ENCODE assay signal across 12 cellular contexts in the genomic region with DNA sequence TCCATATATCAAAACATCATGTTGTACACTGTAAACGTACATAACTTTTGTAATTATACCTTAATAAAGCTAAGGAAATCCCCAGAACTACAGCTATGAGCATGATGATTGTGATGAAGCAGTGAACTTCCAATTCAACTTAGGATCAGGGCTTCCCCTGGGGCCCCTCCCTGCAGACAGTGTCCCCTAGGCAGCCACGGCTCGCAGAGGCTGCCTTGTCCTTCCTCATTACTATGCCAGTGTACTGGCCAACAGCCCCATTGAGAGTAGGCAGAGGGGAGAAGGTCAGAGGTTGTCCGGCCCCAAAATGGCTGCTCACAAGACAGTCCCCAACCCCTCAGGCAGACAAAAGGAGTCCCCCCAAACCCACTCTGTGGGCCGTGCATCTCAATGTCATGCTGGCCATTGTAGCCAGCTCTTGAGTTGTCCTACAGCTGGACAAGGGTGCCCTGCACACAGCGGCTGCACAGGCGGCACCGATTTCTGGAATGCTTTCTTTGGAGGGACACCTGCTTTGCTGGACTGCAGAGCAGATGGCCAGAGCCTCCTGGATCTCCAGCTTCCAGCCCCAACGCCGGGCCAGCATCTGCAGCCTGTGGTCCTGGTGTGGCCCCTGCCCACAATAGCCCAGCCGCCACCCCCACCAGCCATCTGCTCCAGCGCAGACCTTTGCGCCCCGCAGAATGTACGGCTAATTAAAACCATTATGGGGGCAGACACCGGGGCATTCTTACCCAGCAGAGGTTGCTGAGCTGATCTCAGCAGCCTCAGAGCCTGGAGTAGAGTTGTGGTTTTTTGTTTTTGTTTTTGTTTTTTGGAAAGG. TPM values are rescaled to one million over a fixed set of nuclear protein-coding genes. Genes with fewer than 3 reads are reported as not detected.
DNase-seq lines count a peak whose midpoint lies in the region; ATAC-seq, FAIRE-seq and TF ChIP-seq lines count a peak whose summit lies in the region.
"Had no signal": no experiment of that assay in that cellular context is flagged by ENCODE, and none has a peak within 500 bp of the region (broad histone marks: within the 10 kb centered on the region; RNA-seq: fewer than 3 reads in every experiment).

No MANE protein-coding gene starts in this region.

- H3K79me2 ChIP-seq in Loucy (ENCODE audit: insufficient read depth, low read length) = no peaks in the 10 kb centered on the region

- peaks cover 10% of the 10 kb centered on the region for H3K36me3 ChIP-seq in CD4-positive, CD25-positive, alpha-beta regulatory T cell (ENCODE audit: control insufficient read depth, insufficient read depth, low read length)
- peaks cover 38% of the 10 kb centered on the region for H3K36me3 ChIP-seq in Loucy (ENCODE audit: insufficient read depth, low read length)
- H3K36me3 ChIP-seq in pancreas = no peaks in the 10 kb centered on the region

- no peak for ATAC-seq in CD4-positive, CD25-positive, alpha-beta regulatory T cell (ENCODE audit: low read depth in 2 of 2)
- ATAC-seq in naive B cell (ENCODE audit: low read depth in 2 of 2) (no peak), pancreas (no peak), HG03520 (IDR thresholded peaks at IDR 0.05; ENCODE audit: unreplicated experiment) (no peak)
- ATAC-seq: gastroesophageal sphincter had no signal

- peaks cover 13% of the 10 kb centered on the region for H3K36me3 Mint-ChIP-seq in CD4-positive, CD25-positive, alpha-beta regulatory T cell
- H3K36me3 Mint-ChIP-seq in naive B cell = peaks cover 8 to 10% of the 10 kb centered on the region in 2 donors

- H3K27me3 Mint-ChIP-seq in CD4-positive, CD25-positive, alpha-beta regulatory T cell = peaks cover 4% of the 10 kb centered on the region
- H3K27me3 Mint-ChIP-seq in naive B cell = no peaks in the 10 kb centered on the region
- H3K27me3 Mint-ChIP-seq: type B pancreatic cell had no signal

- no peak overlapping the region for H2AFZ ChIP-seq in Loucy (ENCODE audit: low read length)

- H3K4me2 ChIP-seq in Loucy (ENCODE audit: low read depth, low read length, poor library complexity, severe bottlenecking) = peak overlapping the region; percentile 45

- H3K27ac Mint-ChIP-seq in CD4-positive, CD25-positive, alpha-beta regulatory T cell = peak overlapping the region; percentile 94 to 96 (median 96)
- H3K27ac Mint-ChIP-seq in naive B cell = peak overlapping the region; percentile 44 to 87 (median 60)
- H3K27ac Mint-ChIP-seq: type B pancreatic cell had no signal

- TF ChIP-seq CTCF in Loucy (conservative IDR thresholded peaks at IDR 0.05; ENCODE audit: low read length) (no peak), pancreas (IDR thresholded peaks at IDR 0.05) (no peak)

- H3F3A ChIP-seq in Loucy (ENCODE audit: low read depth) = no peaks in the 10 kb centered on the region; the same call in 1 of the 2 replicates

- H3K4me3 Mint-ChIP-seq in CD4-positive, CD25-positive, alpha-beta regulatory T cell = peak overlapping the region; percentile 9 to 73 (median 42)
- peak overlapping the region in 7 of 8 donors; percentile 42 to 87 (median 70) for H3K4me3 Mint-ChIP-seq in naive B cell
- H3K4me3 Mint-ChIP-seq: type B pancreatic cell had no signal

- no peaks in the 10 kb centered on the region for H3K9me3 Mint-ChIP-seq in CD4-positive, CD25-positive, alpha-beta regulatory T cell
- H3K9me3 Mint-ChIP-seq in naive B cell = no peaks in the 10 kb centered on the region
- H3K9me3 Mint-ChIP-seq: type B pancreatic cell had no signal

- no peaks in the 10 kb centered on the region for H3K9me3 ChIP-seq in CD4-positive, CD25-positive, alpha-beta regulatory T cell (ENCODE audit: control insufficient read depth in 2 of 2, low read length in 2 of 2)
- H3K9me3 ChIP-seq in Loucy (ENCODE audit: insufficient read depth, low read depth, low read length) = no peaks in the 10 kb centered on the region
- H3K9me3 ChIP-seq in pancreas = no peaks in the 10 kb centered on the region
- H3K9me3 ChIP-seq: gastroesophageal sphincter had no signal

- no peak overlapping the region for H3K9ac ChIP-seq in Loucy (ENCODE audit: low read depth, low read length, poor library complexity, severe bottlenecking)

- H3K4me1 ChIP-seq in CD4-positive, CD25-positive, alpha-beta regulatory T cell (ENCODE audit: control insufficient read depth, insufficient read depth, low read length, poor library complexity, severe bottlenecking) = peaks cover 45% of the 10 kb centered on the region
- peaks cover 36% of the 10 kb centered on the region for H3K4me1 ChIP-seq in Loucy (ENCODE audit: insufficient read depth, low read length, poor library complexity, severe bottlenecking)
- peaks cover 0 to 4% (median 0%) of the 10 kb centered on the region in 3 donors for H3K4me1 ChIP-seq in pancreas

- peaks cover 33 to 73% (median 61%) of the 10 kb centered on the region in 4 donors for H3K4me1 Mint-ChIP-seq in CD4-positive, CD25-positive, alpha-beta regulatory T cell
- peaks cover 43 to 75% (median 64%) of the 10 kb centered on the region in 3 donors for H3K4me1 Mint-ChIP-seq in naive B cell

- intact Hi-C loops in pancreas (cut with DNase I) = loop anchor here in 1 of 3 donors (10.0 kb wide), 1 partner anchor 50 kb away; a partner anchor contains a TSS

- H3K27ac ChIP-seq in CD4-positive, CD25-positive, alpha-beta regulatory T cell (ENCODE audit: insufficient read depth, low read length, poor library complexity, severe bottlenecking) = peak overlapping the region; percentile 57
- H3K27ac ChIP-seq in angular gyrus (ENCODE audit: low read depth, low read length) (peak overlapping the region; percentile 41), pancreas (no peak overlapping the region)
- H3K27ac ChIP-seq: coronary artery, gastroesophageal sphincter had no signal

- no peaks in the 10 kb centered on the region for H3K9me2 ChIP-seq in Loucy (replicated peaks; ENCODE audit: low read depth, low read length)

- no peak for DNase-seq in CD4-positive, CD25-positive, alpha-beta regulatory T cell
- no peak for DNase-seq in naive B cell
- DNase-seq in cortex of kidney (lab: John Stamatoyannopoulos, UW) = no peak
- no peak for DNase-seq in pancreas
- DNase-seq in stimulated activated naive CD4-positive, alpha-beta T cell treated with Interleukin-2 at 50 U/mL for 16 hours (lab: John Stamatoyannopoulos, UW) = no peak
- DNase-seq: COR-L47 had no signal

- H4K20me1 ChIP-seq in Loucy (ENCODE audit: insufficient read depth, low read length, poor library complexity, severe bottlenecking) = peaks cover 3% of the 10 kb centered on the region

- H3K27me3 ChIP-seq in CD4-positive, CD25-positive, alpha-beta regulatory T cell (ENCODE audit: control insufficient read depth, insufficient read depth, low read length) = no peaks in the 10 kb centered on the region
- H3K27me3 ChIP-seq in Loucy (ENCODE audit: insufficient read depth, low read length, poor library complexity, severe bottlenecking) (no peaks in the 10 kb centered on the region), pancreas (no peaks in the 10 kb centered on the region)
- H3K27me3 ChIP-seq: gastroesophageal sphincter had no signal

- no peak for FAIRE-seq in pancreas (lab: Jason Lieb, UNC)

- WGBS in pancreas, 2 donors = 84 to 85% methylated on average over 16 of the region's 16 CpGs

- peak overlapping the region; percentile 42 for H3K4me3 ChIP-seq in CD4-positive, CD25-positive, alpha-beta regulatory T cell (ENCODE audit: low read depth, low read length)
- no peak overlapping the region for H3K4me3 ChIP-seq in Loucy (ENCODE audit: low read length, poor library complexity, severe bottlenecking)
- no peak overlapping the region for H3K4me3 ChIP-seq in pancreas
- H3K4me3 ChIP-seq: coronary artery, gastroesophageal sphincter had no signal

RNA-seq across cellular contexts. Expression of a gene that starts 46.1 kb away (rescaled TPM):
- total RNA-seq in CD4-positive, CD25-positive, alpha-beta regulatory T cell = 78.2 TPM
- 10 to 100 TPM; 17.6 to 25.4 (median 21.4) TPM for polyA plus RNA-seq in CD4-positive, CD25-positive, alpha-beta regulatory T cell
- 100 to 1,000 TPM in 1 of 6 donors, 10 to 100 TPM in 5; 20.2 to 100 (median 51.1) TPM for polyA plus RNA-seq in naive B cell (ENCODE audit: low read depth in 6 of 6)
- total RNA-seq in pancreas = 10 to 100 TPM in 2 of 6 donors, 1 to 10 TPM in 4; 7.1 to 17.9 (median 8.6) TPM
- polyA plus RNA-seq in pancreas = 1 to 10 TPM; 3.1 to 3.7 TPM

Comparison
In these comparisons a context has a peak if more than half of its experiments do, and no peak if none do; other contexts are left out.
1. H3K27ac ChIP-seq: peak in CD4-positive, CD25-positive, alpha-beta regulatory T cell (single experiment) and angular gyrus (single experiment); none in pancreas (0 of 4).